In genomic region chr9:93486269-93486668, GRCh38 we compare ENCODE assay signal across 2 cellular contexts.
TF ChIP-seq lines count a peak whose summit lies in the region.

No MANE protein-coding gene starts in this region.

TF ChIP-seq in WTC11, 78 proteins besides CTCF, POLR2A, EP300 and RAD21:
- TF ChIP-seq MYBL2 (CRISPR knock-in tag; IDR thresholded peaks at IDR 0.05) (no peak), PREB (CRISPR knock-in tag; IDR thresholded peaks at IDR 0.05; ENCODE audit: borderline replicate concordance) (no peak), ATF1 (CRISPR knock-in tag; IDR thresholded peaks at IDR 0.05) (no peak), RELA (CRISPR knock-in tag; IDR thresholded peaks at IDR 0.05; ENCODE audit: borderline replicate concordance) (no peak), JUN (CRISPR knock-in tag; IDR thresholded peaks at IDR 0.05) (no peak)
TF ChIP-seq in WTC11: peak in this region for 0.

TF ChIP-seq in H1, 55 proteins besides CTCF, POLR2A, EP300 and RAD21:
- TF ChIP-seq MAFK (IDR thresholded peaks at IDR 0.05; ENCODE audit: low read depth, low read length) (peak; percentile 68), SP2 (IDR thresholded peaks at IDR 0.05; ENCODE audit: low read length) (no peak), SAP30 (IDR thresholded peaks at IDR 0.05; ENCODE audit: insufficient read depth, insufficient replicate concordance, low read length) (no peak), BACH1 (IDR thresholded peaks at IDR 0.05; ENCODE audit: low read length) (peak; percentile 29; the same call in 1 of the 2 replicates)
